Comparison of ENCODE assay signal across 8 cellular contexts in genomic region chr16:3027983-3028715, GRCh38. TPM values are rescaled to one million over a fixed set of nuclear protein-coding genes. Genes with fewer than 3 reads are reported as not detected.
DNase-seq lines count a peak whose midpoint lies in the region; ATAC-seq and TF ChIP-seq lines count a peak whose summit lies in the region.

No MANE protein-coding gene starts in this region.

- no peaks in the 10 kb centered on the region for H3K9me3 Mint-ChIP-seq in WTC11

- no peaks in the 10 kb centered on the region for H4K20me1 ChIP-seq in mammary epithelial cell (ENCODE audit: insufficient read depth, low read length)

- H3K27ac ChIP-seq in mammary epithelial cell (ENCODE audit: insufficient read depth, low read depth, low read length): no peak overlapping the region

- CTCF ChIA-PET in WTC11 (lab: Charles Lee) (interaction anchor here (0.6 to 9.8 kb wide), 51 partner anchors 7 to 1255 kb away, joined by 3 to 355 read pairs (median 7); partner anchors contain the start of genes BICDL2, CLDN6, CLDN9 and FLYWCH2), mammary epithelial cell (lab: Charles Lee; ENCODE audit: low non-redundant PET) (interaction anchor here (1.1 kb wide), 1 partner anchor 24 kb away, joined by 15 read pairs; no protein-coding TSS in a partner anchor)

- H3K36me3 ChIP-seq in mammary epithelial cell (ENCODE audit: insufficient read depth, low read length): no peaks in the 10 kb centered on the region
- H3K36me3 ChIP-seq in kidney epithelial cell (ENCODE audit: control insufficient read depth, insufficient read depth, low read length): peaks cover 4% of the 10 kb centered on the region

- H3K27me3 ChIP-seq in mammary epithelial cell (ENCODE audit: insufficient read depth, low read length): no peaks in the 10 kb centered on the region
- H3K27me3 ChIP-seq in kidney epithelial cell (ENCODE audit: control insufficient read depth, insufficient read depth, low read length): peaks cover 45% of the 10 kb centered on the region

- H3K9me3 ChIP-seq in mammary epithelial cell (replicated peaks; ENCODE audit: insufficient read depth, low read length): no peaks in the 10 kb centered on the region

- H3K4me1 Mint-ChIP-seq in WTC11: peaks cover 28% of the 10 kb centered on the region

- WGBS in mammary epithelial cell (ENCODE audit: low coverage, missing lambda C conversion rate): 11% methylated on average over 3 of the region's 58 CpGs

- H3K4me2 ChIP-seq in mammary epithelial cell (ENCODE audit: insufficient read depth, low read depth, low read length): peak overlapping the region; percentile 65

- H3K79me2 ChIP-seq in mammary epithelial cell (ENCODE audit: insufficient read depth, low read length): no peaks in the 10 kb centered on the region

- H2AFZ ChIP-seq in mammary epithelial cell (ENCODE audit: low read depth, low read length): no peak overlapping the region

- no peaks in the 10 kb centered on the region for H3K27me3 Mint-ChIP-seq in WTC11 (ENCODE audit: low read depth)

- POLR2A ChIA-PET in WTC11 (lab: Charles Lee): interaction anchor here (0.5 to 17.1 kb wide), 17 partner anchors 8 to 778 kb away, joined by 3 to 502 read pairs (median 5); partner anchors contain the start of genes BICDL2, CLDN6, CLDN9 and TNFRSF12A

- no TSS peak for BruUV-seq in mammary epithelial cell (replicated peaks; lab: Mats Ljungman, UMichigan)

- H3K4me3 Mint-ChIP-seq in WTC11: peak overlapping the region; percentile 36

- H3K9ac ChIP-seq in mammary epithelial cell (ENCODE audit: insufficient read depth, low read length): no peak overlapping the region

- H3K4me3 ChIP-seq in mammary epithelial cell (replicated peaks in 1 of 3; ENCODE audit: insufficient read depth in 1 of 3, low read depth in 2 of 3, low read length in 3 of 3) (no peak overlapping the region), kidney epithelial cell (ENCODE audit: low read depth, low read length) (no peak overlapping the region)

- no peak overlapping the region for H3K27ac Mint-ChIP-seq in WTC11

- TF ChIP-seq CTCF in WTC11 (IDR thresholded peaks at IDR 0.05) (peak; percentile 60), mammary epithelial cell (conservative IDR thresholded peaks at IDR 0.05 in 1 of 2, IDR thresholded peaks at IDR 0.05 in 1 of 2; ENCODE audit: extremely low read depth in 1 of 2, insufficient read depth in 1 of 2, low read depth in 1 of 2, low read length in 2 of 2) (peak; percentile 48 to 89), kidney epithelial cell (IDR thresholded peaks at IDR 0.05; ENCODE audit: insufficient read depth, low read length, poor library complexity, severe bottlenecking) (peak; percentile 82)

- ATAC-seq in GM21737 (IDR thresholded peaks at IDR 0.05; ENCODE audit: unreplicated experiment): peak; percentile 34
- ATAC-seq in WTC11: peak; percentile 49
- no peak for ATAC-seq in HG02623 (IDR thresholded peaks at IDR 0.05; ENCODE audit: unreplicated experiment)

- intact Hi-C loops in mammary epithelial cell (cut with micrococcal nuclease): loop anchor here (1.0 kb wide), 1 partner anchor 25 kb away; no protein-coding TSS in a partner anchor

- peak; percentile 80 for DNase-seq in AG20443 (ENCODE audit: low spot score)
- DNase-seq in NCI-H2081 (lab: John Stamatoyannopoulos, UW): peak; percentile 87 to 89
- DNase-seq in WTC11 (ENCODE audit: low spot score): peak; percentile 97
- peak; percentile 78 for DNase-seq in mammary epithelial cell
- no peak for DNase-seq in kidney epithelial cell (ENCODE audit: low read depth)
- peak; percentile 82 for DNase-seq in stimulated activated CD4-positive, alpha-beta T cell treated with anti-CD3 and anti-CD28 coated beads, Interleukin-2, amount 100 ng/mL, for 4 hours (ENCODE audit: low read depth)

- dilution Hi-C loops in mammary epithelial cell (cut with HindIII; ENCODE audit: low sequenced_read_pairs): no loop called here

- peaks cover 23% of the 10 kb centered on the region for H3K36me3 Mint-ChIP-seq in WTC11

- peaks cover 23% of the 10 kb centered on the region for H3K4me1 ChIP-seq in mammary epithelial cell (ENCODE audit: insufficient read depth, low read length)

- in situ Hi-C loops in mammary epithelial cell (cut with MboI; ENCODE audit: low sequenced_read_pairs in 2 of 2): no loop called here

TF ChIP-seq in WTC11, 78 proteins besides CTCF, POLR2A, EP300 and RAD21 (continues in another document):
- TF ChIP-seq IRF2 (CRISPR knock-in tag; IDR thresholded peaks at IDR 0.05; ENCODE audit: borderline replicate concordance, low read depth): no peak
- TF ChIP-seq E2F5 (CRISPR knock-in tag; IDR thresholded peaks at IDR 0.05): 0 out of 2 replicates have a peak, but pooled peaks have one; percentile 36
- peak; percentile 61; the same call in 1 of the 2 replicates for TF ChIP-seq ZNF121 (CRISPR knock-in tag; IDR thresholded peaks at IDR 0.05)
- no peak for TF ChIP-seq GABPB1 (CRISPR knock-in tag; IDR thresholded peaks at IDR 0.05)
- TF ChIP-seq PRRX2 (CRISPR knock-in tag; IDR thresholded peaks at IDR 0.05): no peak
- TF ChIP-seq NR1H2 (CRISPR knock-in tag; IDR thresholded peaks at IDR 0.05): no peak
- peak; percentile 67; the same call in 1 of the 2 replicates for TF ChIP-seq SMAD3 (CRISPR knock-in tag; IDR thresholded peaks at IDR 0.05; ENCODE audit: borderline replicate concordance)
- TF ChIP-seq TEAD4 (CRISPR knock-in tag; IDR thresholded peaks at IDR 0.05): no peak
- peak; percentile 55; the same call in 1 of the 2 replicates for TF ChIP-seq CREB1 (CRISPR knock-in tag; IDR thresholded peaks at IDR 0.05)
- no peak for TF ChIP-seq ZNF423 (CRISPR knock-in tag; IDR thresholded peaks at IDR 0.05)
- TF ChIP-seq PREB (CRISPR knock-in tag; IDR thresholded peaks at IDR 0.05; ENCODE audit: borderline replicate concordance): no peak
- TF ChIP-seq CBFB (CRISPR knock-in tag; IDR thresholded peaks at IDR 0.05; ENCODE audit: low read depth): 0 out of 2 replicates have a peak, but pooled peaks have one; percentile 63
- TF ChIP-seq KAT7 (CRISPR knock-in tag; IDR thresholded peaks at IDR 0.05; ENCODE audit: borderline replicate concordance): no peak
- peak; percentile 83 for TF ChIP-seq MAX (CRISPR knock-in tag; IDR thresholded peaks at IDR 0.05)
- no peak for TF ChIP-seq NR2C2 (CRISPR knock-in tag; IDR thresholded peaks at IDR 0.05)
- TF ChIP-seq ZNF425 (CRISPR knock-in tag; conservative IDR thresholded peaks at IDR 0.05): no peak

RNA-seq across cellular contexts. Expression of gene THOC6, which starts 4.3 kb away (rescaled TPM):
- total RNA-seq in WTC11 (2021): 76.5 to 94.2 TPM (median 88.7 TPM) in 3 replicates
- total RNA-seq in mammary epithelial cell: 10 to 100 TPM in 1 of 2 donors, 1 to 10 TPM in 1; 8.3 to 26.8 TPM
- 17.5 TPM for polyA plus RNA-seq in mammary epithelial cell
- 22.3 TPM for polyA minus RNA-seq in mammary epithelial cell
- total RNA-seq in kidney epithelial cell: 12.2 and 17.0 TPM in 2 replicates

RNA-seq across cellular contexts. Expression of gene HCFC1R1, which starts 4.4 kb away (rescaled TPM):
- total RNA-seq in WTC11 (2021) (76.0 to 84.0 TPM (median 83.2 TPM) in 3 replicates), mammary epithelial cell (10 to 100 TPM in 1 of 2 donors, 1 to 10 TPM in 1; 2.2 to 20.4 TPM), kidney epithelial cell (10.2 and 18.4 TPM in 2 replicates)
- polyA plus RNA-seq in mammary epithelial cell: 17.4 TPM
- 8.7 TPM for polyA minus RNA-seq in mammary epithelial cell

RNA-seq across cellular contexts. Expression of gene TNFRSF12A, which starts 8.0 kb away (rescaled TPM):
- total RNA-seq in WTC11 (2021): 78.9 to 87.0 TPM (median 79.5 TPM) in 3 replicates
- 100 to 1,000 TPM; 391 to 476 TPM for total RNA-seq in mammary epithelial cell
- 259 TPM for polyA plus RNA-seq in mammary epithelial cell
- polyA minus RNA-seq in mammary epithelial cell: 52.4 TPM
- 572 and 754 TPM in 2 replicates for total RNA-seq in kidney epithelial cell

RNA-seq across cellular contexts. Expression of gene BICDL2, which starts 8.6 kb away (rescaled TPM):
- total RNA-seq in WTC11 (2021): 27.3 to 28.5 TPM (median 28.2 TPM) in 3 replicates
- 1 to 10 TPM; 1.9 to 3.3 TPM for total RNA-seq in mammary epithelial cell
- polyA plus RNA-seq in mammary epithelial cell: 0.59 TPM
- polyA minus RNA-seq in mammary epithelial cell: 1.8 TPM
- 6.9 and 9.2 TPM in 2 replicates for total RNA-seq in kidney epithelial cell

RNA-seq across cellular contexts. Expression of gene CLDN6, which starts 10.2 kb away (rescaled TPM):
- total RNA-seq in WTC11 (2021) (746 to 778 TPM (median 775 TPM) in 3 replicates), mammary epithelial cell (not detected), kidney epithelial cell (319 and 359 TPM in 2 replicates)
- 0.08 TPM for polyA plus RNA-seq in mammary epithelial cell
- polyA minus RNA-seq in mammary epithelial cell: not detected
